15 cellular contexts compared by ENCODE assay signal in the genomic region with DNA sequence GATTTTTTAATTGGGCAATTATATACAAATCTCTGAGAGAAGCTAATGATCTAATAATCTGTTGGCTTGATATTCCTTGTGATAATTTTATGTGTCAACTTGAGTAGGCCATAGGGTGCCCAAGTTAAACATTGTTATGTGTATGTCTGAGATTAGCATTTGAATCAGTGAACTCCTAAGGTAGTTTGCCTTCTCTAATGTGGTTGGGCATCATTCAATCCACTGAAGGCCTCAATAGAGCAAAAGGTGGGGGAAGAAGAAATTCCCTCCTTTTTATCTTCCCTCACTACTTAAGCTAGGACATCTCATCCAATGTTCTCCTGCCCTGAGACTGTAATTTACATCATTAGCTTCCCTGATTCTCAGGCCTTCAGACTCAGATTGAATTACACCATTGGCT.
DNase-seq lines count a peak whose midpoint lies in the region; ATAC-seq and TF ChIP-seq lines count a peak whose summit lies in the region.
"Had no signal": no experiment of that assay in that cellular context is flagged by ENCODE, and none has a peak within 500 bp of the region (broad histone marks: within the 10 kb centered on the region; RNA-seq: fewer than 3 reads in every experiment).

No MANE protein-coding gene starts in this region.

- no peak for TF ChIP-seq EP300 in ovary (IDR thresholded peaks at IDR 0.05)

- H3K27ac ChIP-seq in GM23338 (ENCODE audit: low read depth) (no peak overlapping the region), ovary (no peak overlapping the region), testis (no peak overlapping the region)
- H3K27ac ChIP-seq: BLaER1, GM23248 had no signal

- no peaks in the 10 kb centered on the region for H3K79me2 ChIP-seq in GM23338 (replicated peaks; ENCODE audit: insufficient read depth)

- peaks cover 7% of the 10 kb centered on the region for H3K9me3 Mint-ChIP-seq in GM23338
- H3K9me3 Mint-ChIP-seq: CD4-positive, alpha-beta memory T cell had no signal

- no peaks in the 10 kb centered on the region for H4K20me1 ChIP-seq in GM23338 (replicated peaks; ENCODE audit: insufficient read depth)
- H4K20me1 ChIP-seq: BLaER1 had no signal

- H3K4me2 ChIP-seq in GM23338 = peak overlapping the region; percentile 44
- H3K4me2 ChIP-seq: BLaER1 had no signal

- H3K4me3 ChIP-seq in GM23338 = no peak overlapping the region
- H3K4me3 ChIP-seq in NT2/D1 (ENCODE audit: insufficient read length, low read depth) = no peak overlapping the region
- H3K4me3 ChIP-seq in ovary = no peak overlapping the region
- H3K4me3 ChIP-seq in testis = no peak overlapping the region
- H3K4me3 ChIP-seq: BLaER1, GM23248 had no signal

- H3K9ac ChIP-seq in NT2/D1 (ENCODE audit: insufficient read length, low read depth) = no peak overlapping the region
- H3K9ac ChIP-seq: BLaER1, GM23248 had no signal

- H3K9me2 ChIP-seq in GM23338 (ENCODE audit: insufficient read depth) = no peaks in the 10 kb centered on the region

- no peak overlapping the region for H2AFZ ChIP-seq in GM23338
- H2AFZ ChIP-seq: GM23248 had no signal

- TF ChIP-seq CTCF in GM23338 (conservative IDR thresholded peaks at IDR 0.05; ENCODE audit: low read depth in 2 of 2) = no peak
- no peak for TF ChIP-seq CTCF in ovary (IDR thresholded peaks at IDR 0.05)
- TF ChIP-seq CTCF in testis (IDR thresholded peaks at IDR 0.05) = no peak

- H3K27me3 ChIP-seq in GM23338 (ENCODE audit: insufficient read depth) (no peaks in the 10 kb centered on the region), NT2/D1 (ENCODE audit: insufficient read depth, insufficient read length) (no peaks in the 10 kb centered on the region), ovary (no peaks in the 10 kb centered on the region), testis (no peaks in the 10 kb centered on the region)
- H3K27me3 ChIP-seq: BLaER1 had no signal

- no peaks in the 10 kb centered on the region for H3F3A ChIP-seq in GM23338 (replicated peaks; ENCODE audit: low read depth)

- peaks cover 7% of the 10 kb centered on the region for H3K36me3 Mint-ChIP-seq in GM23338 (ENCODE audit: low read depth)
- H3K36me3 Mint-ChIP-seq: CD14-positive monocyte; CD4-positive, alpha-beta memory T cell had no signal

- peak; percentile 61 for DNase-seq in GM23338 (ENCODE audit: low spot score)
- DNase-seq in NT2/D1 (ENCODE audit: low read depth, low spot score) = peak; percentile 54
- peak; percentile 56 for DNase-seq in iPS DF 19.7 (ENCODE audit: low read depth, low spot score)
- DNase-seq in iPS-NIHi7 (ENCODE audit: extremely low spot score) = peak; percentile 30
- DNase-seq in ovary = no peak
- no peak for DNase-seq in DMS53 treated with DMSO at 0.1 percent for 48 hours (lab: John Stamatoyannopoulos, UW; ENCODE audit: unreplicated experiment)
- DNase-seq in testis = no peak
- DNase-seq: 8988T; CD4-positive, alpha-beta memory T cell; DND-41; EL; GM23248; H9 had no signal

- no peak overlapping the region for H3K27ac Mint-ChIP-seq in GM23338
- H3K27ac Mint-ChIP-seq: CD4-positive, alpha-beta memory T cell had no signal

- H3K4me1 ChIP-seq in GM23338 (ENCODE audit: insufficient read depth) (peaks cover 6% of the 10 kb centered on the region), NT2/D1 (ENCODE audit: insufficient read depth, insufficient read length) (no peaks in the 10 kb centered on the region), ovary (ENCODE audit: insufficient read depth) (no peaks in the 10 kb centered on the region), testis (no peaks in the 10 kb centered on the region)

- H3K27me3 Mint-ChIP-seq in GM23338 (ENCODE audit: insufficient read depth, low read depth, poor library complexity) = no peaks in the 10 kb centered on the region

- H3K36me3 ChIP-seq in GM23338 (ENCODE audit: insufficient read depth) (no peaks in the 10 kb centered on the region), NT2/D1 (ENCODE audit: insufficient read depth, insufficient read length, low read length) (no peaks in the 10 kb centered on the region), ovary (no peaks in the 10 kb centered on the region), testis (ENCODE audit: low read depth, missing control alignments) (no peaks in the 10 kb centered on the region)
- H3K36me3 ChIP-seq: BLaER1 had no signal

- no peak overlapping the region for H3K4me3 Mint-ChIP-seq in GM23338
- H3K4me3 Mint-ChIP-seq: CD14-positive monocyte; CD4-positive, alpha-beta memory T cell; H9 had no signal

- peak; percentile 91 for ATAC-seq in GM23338

- H3K4me1 Mint-ChIP-seq in GM23338 = peaks cover 15% of the 10 kb centered on the region
- H3K4me1 Mint-ChIP-seq: CD14-positive monocyte; CD4-positive, alpha-beta memory T cell had no signal

- intact Hi-C loops in ovary (cut with DNase I) = no loop called here
- intact Hi-C loops in testis (cut with DNase I; ENCODE audit: low total_unique reads) = no loop called here

- H3K9me3 ChIP-seq in NT2/D1 (ENCODE audit: insufficient read depth, low read length) (no peaks in the 10 kb centered on the region), ovary (no peaks in the 10 kb centered on the region), testis (no peaks in the 10 kb centered on the region)
- H3K9me3 ChIP-seq: BLaER1 had no signal

- TF ChIP-seq POLR2A in ovary (IDR thresholded peaks at IDR 0.05) (no peak), testis (IDR thresholded peaks at IDR 0.05) (no peak)

TF ChIP-seq in GM23338, 12 proteins besides CTCF, POLR2A, EP300 and RAD21 (continues in another document):
- no peak for TF ChIP-seq EZH2phosphoT487 (IDR thresholded peaks at IDR 0.05; ENCODE audit: unreplicated experiment)
- no peak for TF ChIP-seq EZH2 (IDR thresholded peaks at IDR 0.05; ENCODE audit: low read depth, unreplicated experiment)
- no peak for TF ChIP-seq JUNB (IDR thresholded peaks at IDR 0.05; ENCODE audit: unreplicated experiment)
- TF ChIP-seq, protein P1, sequence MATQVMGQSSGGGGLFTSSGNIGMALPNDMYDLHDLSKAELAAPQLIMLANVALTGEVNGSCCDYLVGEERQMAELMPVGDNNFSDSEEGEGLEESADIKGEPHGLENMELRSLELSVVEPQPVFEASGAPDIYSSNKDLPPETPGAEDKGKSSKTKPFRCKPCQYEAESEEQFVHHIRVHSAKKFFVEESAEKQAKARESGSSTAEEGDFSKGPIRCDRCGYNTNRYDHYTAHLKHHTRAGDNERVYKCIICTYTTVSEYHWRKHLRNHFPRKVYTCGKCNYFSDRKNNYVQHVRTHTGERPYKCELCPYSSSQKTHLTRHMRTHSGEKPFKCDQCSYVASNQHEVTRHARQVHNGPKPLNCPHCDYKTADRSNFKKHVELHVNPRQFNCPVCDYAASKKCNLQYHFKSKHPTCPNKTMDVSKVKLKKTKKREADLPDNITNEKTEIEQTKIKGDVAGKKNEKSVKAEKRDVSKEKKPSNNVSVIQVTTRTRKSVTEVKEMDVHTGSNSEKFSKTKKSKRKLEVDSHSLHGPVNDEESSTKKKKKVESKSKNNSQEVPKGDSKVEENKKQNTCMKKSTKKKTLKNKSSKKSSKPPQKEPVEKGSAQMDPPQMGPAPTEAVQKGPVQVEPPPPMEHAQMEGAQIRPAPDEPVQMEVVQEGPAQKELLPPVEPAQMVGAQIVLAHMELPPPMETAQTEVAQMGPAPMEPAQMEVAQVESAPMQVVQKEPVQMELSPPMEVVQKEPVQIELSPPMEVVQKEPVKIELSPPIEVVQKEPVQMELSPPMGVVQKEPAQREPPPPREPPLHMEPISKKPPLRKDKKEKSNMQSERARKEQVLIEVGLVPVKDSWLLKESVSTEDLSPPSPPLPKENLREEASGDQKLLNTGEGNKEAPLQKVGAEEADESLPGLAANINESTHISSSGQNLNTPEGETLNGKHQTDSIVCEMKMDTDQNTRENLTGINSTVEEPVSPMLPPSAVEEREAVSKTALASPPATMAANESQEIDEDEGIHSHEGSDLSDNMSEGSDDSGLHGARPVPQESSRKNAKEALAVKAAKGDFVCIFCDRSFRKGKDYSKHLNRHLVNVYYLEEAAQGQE (IDR thresholded peaks at IDR 0.05; ENCODE audit: unreplicated experiment) = no peak
- TF ChIP-seq ZNF114 (CRISPR knock-in tag; IDR thresholded peaks at IDR 0.05) = no peak

Comparison
In these comparisons a context has a peak if more than half of its experiments do, and no peak if none do; other contexts are left out.
1. DNase-seq: peak in GM23338 (single experiment), NT2/D1 (single experiment), iPS DF 19.7 (single experiment) and iPS-NIHi7 (single experiment); none in ovary (0 of 5), DMS53 treated with DMSO at 0.1 percent for 48 hours (single experiment) and testis (single experiment).